Comparison of ENCODE assay signal across 9 cellular contexts in the genomic region with DNA sequence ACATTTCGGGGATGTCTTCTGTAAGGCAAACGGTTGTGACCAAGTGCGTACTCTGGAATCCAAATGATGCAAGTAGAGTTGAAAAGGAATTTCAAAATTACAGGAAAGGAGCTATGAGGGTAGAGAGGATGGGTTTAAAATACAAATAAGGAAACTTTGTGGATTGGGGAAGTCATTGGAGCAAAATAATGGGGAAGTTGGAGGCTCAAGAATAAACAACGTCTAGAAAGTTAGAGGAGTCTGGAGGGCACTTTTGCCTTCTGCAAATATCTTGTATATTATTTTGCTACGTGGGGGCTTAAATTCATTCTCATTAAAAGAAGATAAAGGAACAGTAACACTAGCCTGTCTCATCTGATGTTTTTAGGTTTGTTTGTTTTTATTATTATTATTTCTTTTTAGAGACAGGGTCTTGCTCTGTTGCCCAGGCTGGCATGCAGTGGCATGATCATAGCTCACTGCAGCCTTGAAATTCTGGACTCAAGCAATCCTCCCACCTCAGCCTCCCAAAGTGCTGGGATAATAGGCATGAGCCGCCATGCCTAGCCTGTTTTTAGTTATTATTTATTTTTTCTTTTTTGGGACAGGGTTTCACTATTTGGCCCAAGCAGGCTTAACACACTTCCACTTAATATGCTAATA. TPM values are rescaled to one million over a fixed set of nuclear protein-coding genes. Genes with fewer than 3 reads are reported as not detected.
DNase-seq lines count a peak whose midpoint lies in the region; ATAC-seq, FAIRE-seq and TF ChIP-seq lines count a peak whose summit lies in the region.
"Had no signal": no experiment of that assay in that cellular context is flagged by ENCODE, and none has a peak within 500 bp of the region (broad histone marks: within the 10 kb centered on the region; RNA-seq: fewer than 3 reads in every experiment).

No MANE protein-coding gene starts in this region.

- H3K27me3 Mint-ChIP-seq in Calu3 (ENCODE audit: unreplicated experiment) (no peaks in the 10 kb centered on the region), astrocyte (ENCODE audit: low read depth, unreplicated experiment) (no peaks in the 10 kb centered on the region)

- H3K27me3 ChIP-seq in Loucy (ENCODE audit: insufficient read depth, low read length, poor library complexity, severe bottlenecking) (no peaks in the 10 kb centered on the region), astrocyte (ENCODE audit: insufficient read depth, low read length) (no peaks in the 10 kb centered on the region), neuronal stem cell (ENCODE audit: control insufficient read depth in 3 of 3, insufficient read depth in 3 of 3, low read depth in 1 of 3, low read length in 3 of 3) (no peaks in the 10 kb centered on the region)

- H3K79me2 ChIP-seq in Loucy (ENCODE audit: insufficient read depth, low read length), result no peaks in the 10 kb centered on the region
- H3K79me2 ChIP-seq in astrocyte (ENCODE audit: insufficient read depth, low read length), result no peaks in the 10 kb centered on the region

- FAIRE-seq in astrocyte (lab: Jason Lieb, UNC), result no peak

- H2AFZ ChIP-seq in Loucy (ENCODE audit: low read length), result 0 out of 2 replicates have a peak overlapping the region, but pooled peaks have one; percentile 1
- H2AFZ ChIP-seq in astrocyte (ENCODE audit: low read depth, low read length), result peak overlapping the region; percentile 62
- peak overlapping the region; percentile 77 for H2AFZ ChIP-seq in neuronal stem cell (ENCODE audit: low read length)

- no peak overlapping the region for H3K23ac ChIP-seq in neuronal stem cell (ENCODE audit: low read depth, low read length, poor library complexity)

- H2BK5ac ChIP-seq in neuronal stem cell (ENCODE audit: low read length), result no peak overlapping the region

- H3K4me2 ChIP-seq in Loucy (ENCODE audit: low read depth, low read length, poor library complexity, severe bottlenecking), result peak overlapping the region; percentile 66
- peak overlapping the region; percentile 70 for H3K4me2 ChIP-seq in astrocyte (ENCODE audit: low read length)
- H3K4me2 ChIP-seq in neuronal stem cell (ENCODE audit: insufficient read depth, low read length, poor library complexity, severe bottlenecking), result no peak overlapping the region

- peak overlapping the region; percentile 62 for H3K27ac Mint-ChIP-seq in Calu3 (ENCODE audit: unreplicated experiment)
- peak overlapping the region; percentile 44 for H3K27ac Mint-ChIP-seq in astrocyte (ENCODE audit: unreplicated experiment)

- H2BK15ac ChIP-seq in neuronal stem cell (ENCODE audit: low read length), result no peak overlapping the region

- TF ChIP-seq POLR2A in GM18505 (IDR thresholded peaks at IDR 0.05; ENCODE audit: borderline replicate concordance, extremely low read depth, insufficient read depth, insufficient read length), result no peak

- CTCF ChIA-PET in Calu3 (lab: Charles Lee), result interaction anchor here (0.6 to 1.0 kb wide), 3 partner anchors 12 to 623 kb away, joined by 3 to 4 read pairs (median 3); no protein-coding TSS in a partner anchor

- H3K4me1 Mint-ChIP-seq in Calu3 (ENCODE audit: low read depth, unreplicated experiment), result peaks cover 60% of the 10 kb centered on the region
- peaks cover 24% of the 10 kb centered on the region for H3K4me1 Mint-ChIP-seq in astrocyte (ENCODE audit: low read depth, unreplicated experiment)

- DNase-seq in Calu3 (no peak), astrocyte (ENCODE audit: low read depth) (no peak), neuronal stem cell (ENCODE audit: low spot score) (no peak), AG08395 (ENCODE audit: low spot score) (no peak), NCI-H2171 treated with DMSO at 0.1 percent for 48 hours (lab: John Stamatoyannopoulos, UW) (no peak), ureter (ENCODE audit: low spot score) (no peak)

- H4K20me1 ChIP-seq in Loucy (ENCODE audit: insufficient read depth, low read length, poor library complexity, severe bottlenecking), result no peaks in the 10 kb centered on the region
- no peaks in the 10 kb centered on the region for H4K20me1 ChIP-seq in astrocyte (ENCODE audit: insufficient read depth, low read length)

- no peaks in the 10 kb centered on the region for H3K9me2 ChIP-seq in Loucy (replicated peaks; ENCODE audit: low read depth, low read length)

- H3K36me3 Mint-ChIP-seq in Calu3 (ENCODE audit: insufficient read depth, unreplicated experiment) (peaks cover 8% of the 10 kb centered on the region), astrocyte (ENCODE audit: low read depth, unreplicated experiment) (no peaks in the 10 kb centered on the region)
- H3K36me3 Mint-ChIP-seq: mesothelial cell of epicardium had no signal

- H3K9me3 ChIP-seq in Loucy (ENCODE audit: insufficient read depth, low read depth, low read length) (no peaks in the 10 kb centered on the region), astrocyte (ENCODE audit: insufficient read depth, low read depth, low read length) (no peaks in the 10 kb centered on the region), neuronal stem cell (replicated peaks in 1 of 2; ENCODE audit: control insufficient read depth in 2 of 2, insufficient read depth in 1 of 2, low read depth in 1 of 2, low read length in 2 of 2) (no peaks in the 10 kb centered on the region)

- no peaks in the 10 kb centered on the region for H3F3A ChIP-seq in Loucy (ENCODE audit: low read depth)

- H3K27ac ChIP-seq in astrocyte (ENCODE audit: low read depth, low read length), result peak overlapping the region; percentile 61
- no peak overlapping the region for H3K27ac ChIP-seq in neuronal stem cell (replicated peaks; ENCODE audit: low read length)

- H4K91ac ChIP-seq in neuronal stem cell (ENCODE audit: low read depth, low read length, poor library complexity), result no peak overlapping the region

- H2BK12ac ChIP-seq in neuronal stem cell (ENCODE audit: low read length), result no peak overlapping the region

- H3K9me3 Mint-ChIP-seq in Calu3 (ENCODE audit: low read depth, unreplicated experiment) (no peaks in the 10 kb centered on the region), astrocyte (ENCODE audit: unreplicated experiment) (peaks cover 2% of the 10 kb centered on the region)
- H3K9me3 Mint-ChIP-seq: mesothelial cell of epicardium had no signal

- H3K36me3 ChIP-seq in Loucy (ENCODE audit: insufficient read depth, low read length), result no peaks in the 10 kb centered on the region
- no peaks in the 10 kb centered on the region for H3K36me3 ChIP-seq in astrocyte (ENCODE audit: insufficient read depth, low read length)
- no peaks in the 10 kb centered on the region for H3K36me3 ChIP-seq in neuronal stem cell (replicated peaks in 1 of 2; ENCODE audit: control insufficient read depth in 2 of 2, insufficient read depth in 2 of 2, low read length in 2 of 2)

- H3K18ac ChIP-seq in neuronal stem cell (ENCODE audit: low read length), result no peak overlapping the region

- no CpG with 5 or more reads among the region's 6 CpGs for WGBS in neuronal stem cell (ENCODE audit: extremely low coverage in 2 of 2, insufficient read length in 2 of 2, insufficient replicate concordance in 1 of 2), 2 donors

- no peak overlapping the region for H4K8ac ChIP-seq in neuronal stem cell (ENCODE audit: low read depth, low read length)

- intact Hi-C loops in Calu3 (cut with micrococcal nuclease; ENCODE audit: unreplicated experiment), result no loop called here

- H3K4me3 ChIP-seq in Loucy (ENCODE audit: low read length, poor library complexity, severe bottlenecking) (peak overlapping the region; percentile 52), astrocyte (ENCODE audit: insufficient read depth, low read depth, low read length) (no peak overlapping the region), neuronal stem cell (ENCODE audit: low read length in 2 of 2) (no peak overlapping the region)

- BruUV-seq in Calu3 (replicated peaks; lab: Mats Ljungman, UMichigan), result no TSS peak

- ATAC-seq in GM18505 (IDR thresholded peaks at IDR 0.05; ENCODE audit: unreplicated experiment), result no peak

- H3K79me1 ChIP-seq in neuronal stem cell (ENCODE audit: low read depth, low read length), result no peaks in the 10 kb centered on the region

- H3K14ac ChIP-seq in neuronal stem cell (ENCODE audit: low read length), result no peak overlapping the region

- no peak overlapping the region for H2BK120ac ChIP-seq in neuronal stem cell (ENCODE audit: low read depth, low read length)

- H2AK5ac ChIP-seq in neuronal stem cell (ENCODE audit: low read depth, low read length), result no peak overlapping the region

- H3K4ac ChIP-seq in neuronal stem cell (ENCODE audit: low read length), result no peak overlapping the region

- H3K4me1 ChIP-seq in Loucy (ENCODE audit: insufficient read depth, low read length, poor library complexity, severe bottlenecking) (peaks cover 70% of the 10 kb centered on the region), astrocyte (ENCODE audit: insufficient read depth, low read length) (peaks cover 22% of the 10 kb centered on the region), neuronal stem cell (ENCODE audit: control insufficient read depth in 2 of 2, insufficient read depth in 1 of 2, low read depth in 1 of 2, low read length in 2 of 2) (peaks cover 4 to 5% of the 10 kb centered on the region in 2 donors)

- TF ChIP-seq CTCF in Calu3 (IDR thresholded peaks at IDR 0.05; ENCODE audit: unreplicated experiment), result no peak
- TF ChIP-seq CTCF in Loucy (conservative IDR thresholded peaks at IDR 0.05; ENCODE audit: low read length), result no peak
- no peak for TF ChIP-seq CTCF in astrocyte (IDR thresholded peaks at IDR 0.05; ENCODE audit: insufficient read depth, low read depth, low read length)

- no peak overlapping the region for H3K4me3 Mint-ChIP-seq in Calu3 (ENCODE audit: low read depth, unreplicated experiment)
- H3K4me3 Mint-ChIP-seq in astrocyte (ENCODE audit: unreplicated experiment), result no peak overlapping the region
- H3K4me3 Mint-ChIP-seq: mesothelial cell of epicardium had no signal

- H3K9ac ChIP-seq in Loucy (ENCODE audit: low read depth, low read length, poor library complexity, severe bottlenecking) (peak overlapping the region; percentile 70), astrocyte (ENCODE audit: low read length) (peak overlapping the region; percentile 49), neuronal stem cell (ENCODE audit: low read depth, low read length, poor library complexity) (no peak overlapping the region)

RNA-seq across cellular contexts. Expression of gene TNFAIP3, which starts 55.0 kb away (rescaled TPM):
- total RNA-seq in Calu3 (2022) (19.4 and 22.6 TPM in 2 replicates), astrocyte (16.2 and 16.8 TPM in 2 replicates), ureter (31.0 TPM)
- polyA plus RNA-seq in neuronal stem cell (2013, experiment 1 of 2), result 4.0 TPM
- 4.6 TPM for polyA plus RNA-seq in neuronal stem cell (2013, experiment 2 of 2)

Comparison
In these comparisons a context has a peak if more than half of its experiments do, and no peak if none do; other contexts are left out.
1. H2AFZ ChIP-seq: peak in every context shown above with its lines; median percentile 77 in neuronal stem cell; 62 in astrocyte; 1 in Loucy.